11 cellular contexts compared by ENCODE assay signal in the genomic region with DNA sequence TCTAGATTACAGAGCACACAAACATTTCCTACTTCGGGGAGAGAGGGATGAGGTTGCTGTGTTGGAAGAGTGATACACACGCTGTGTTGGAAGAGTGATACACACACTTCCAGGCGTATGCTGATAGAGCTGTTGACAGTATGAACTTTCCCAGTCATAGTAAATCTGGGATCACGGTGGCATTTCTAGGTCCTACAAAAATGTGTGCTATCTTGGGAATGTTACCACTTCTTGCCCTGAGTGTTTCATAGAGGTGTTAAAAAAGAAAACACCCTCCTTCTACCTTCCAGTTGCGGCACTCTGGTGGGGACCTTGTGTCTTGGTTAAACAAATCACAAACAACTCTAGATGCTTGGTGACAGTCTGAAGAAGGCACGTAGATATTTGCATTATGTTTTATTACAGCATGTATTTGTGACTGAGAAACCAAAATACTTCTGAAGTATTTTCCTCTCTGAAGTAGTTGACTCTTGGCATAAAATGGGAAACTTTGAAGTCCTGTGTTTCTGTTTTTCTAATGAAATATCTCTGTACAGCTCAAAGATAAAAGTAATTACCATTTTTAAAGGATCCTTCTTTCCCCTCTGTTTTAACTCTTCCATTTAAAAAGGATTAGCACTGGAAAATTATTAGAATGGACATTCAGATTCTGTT. TPM values are rescaled to one million over a fixed set of nuclear protein-coding genes. Genes with fewer than 3 reads are reported as not detected.
DNase-seq lines count a peak whose midpoint lies in the region; ATAC-seq lines count a peak whose summit lies in the region.
"Had no signal": no experiment of that assay in that cellular context is flagged by ENCODE, and none has a peak within 500 bp of the region (broad histone marks: within the 10 kb centered on the region; RNA-seq: fewer than 3 reads in every experiment).

No MANE protein-coding gene starts in this region.

- no peaks in the 10 kb centered on the region for H3K9me3 Mint-ChIP-seq in stimulated activated naive CD8-positive, alpha-beta T cell treated with anti-CD3 and anti-CD28 coated beads, Interleukin-15, Interleukin-2, amounts not matched to agents 100 ng/mL and 50 ng/mL, for 24 hours
- H3K9me3 Mint-ChIP-seq: activated T-cell treated with anti-CD3 and anti-CD28 coated beads, Interleukin-2, amount 50 U/mL, for 24 hours had no signal

- no peaks in the 10 kb centered on the region for H3K36me3 ChIP-seq in mesendoderm (ENCODE audit: control insufficient read depth, insufficient read depth, low read length)

- H2BK15ac ChIP-seq in mesendoderm (replicated peaks; ENCODE audit: low read depth): no peak overlapping the region

- H3K79me1 ChIP-seq in mesendoderm (ENCODE audit: low read length): peaks cover 18% of the 10 kb centered on the region

- no peak overlapping the region for H3K4ac ChIP-seq in mesendoderm (ENCODE audit: low read depth, low read length)

- no peak overlapping the region for H3K4me3 Mint-ChIP-seq in stimulated activated naive CD8-positive, alpha-beta T cell treated with anti-CD3 and anti-CD28 coated beads, Interleukin-15, Interleukin-2, amounts not matched to agents 100 ng/mL and 50 ng/mL, for 24 hours
- H3K4me3 Mint-ChIP-seq: activated T-cell treated with anti-CD3 and anti-CD28 coated beads, Interleukin-2, amount 50 U/mL, for 24 hours had no signal

- H3K23ac ChIP-seq in mesendoderm (ENCODE audit: low read length): no peak overlapping the region

- no peaks in the 10 kb centered on the region for H3K36me3 Mint-ChIP-seq in stimulated activated naive CD8-positive, alpha-beta T cell treated with anti-CD3 and anti-CD28 coated beads, Interleukin-15, Interleukin-2, amounts not matched to agents 100 ng/mL and 50 ng/mL, for 24 hours (ENCODE audit: low read depth)

- H3K79me2 ChIP-seq in mesendoderm (ENCODE audit: control insufficient read depth, insufficient read depth, low read length): peaks cover 31% of the 10 kb centered on the region

- no peak for DNase-seq in stimulated activated naive CD8-positive, alpha-beta T cell treated with anti-CD3 and anti-CD28 coated beads, Interleukin-15, Interleukin-2, amounts not matched to agents 100 U/mL and 50 U/mL, for 24 hours
- DNase-seq in caudate nucleus (lab: John Stamatoyannopoulos, UW): no peak
- DNase-seq in mesendoderm: peak; percentile 68
- no peak for DNase-seq in hepatic stellate cell (ENCODE audit: low spot score)
- DNase-seq in HPDE6-E6E7 (ENCODE audit: extremely low spot score): no peak
- DNase-seq: activated T-cell treated with anti-CD3 and anti-CD28 coated beads, Interleukin-2, amount 50 U/mL, for 24 hours; effector CD4-positive, alpha-beta T cell; NCI-H748 treated with DMSO at 0.1 percent for 48 hours had no signal

- no peak overlapping the region for H2AK5ac ChIP-seq in mesendoderm (ENCODE audit: low read length)

- no peaks in the 10 kb centered on the region for H3K27me3 Mint-ChIP-seq in stimulated activated naive CD8-positive, alpha-beta T cell treated with anti-CD3 and anti-CD28 coated beads, Interleukin-15, Interleukin-2, amounts not matched to agents 100 ng/mL and 50 ng/mL, for 24 hours
- H3K27me3 Mint-ChIP-seq: activated T-cell treated with anti-CD3 and anti-CD28 coated beads, Interleukin-2, amount 50 U/mL, for 24 hours had no signal

- H3K27ac Mint-ChIP-seq in stimulated activated naive CD8-positive, alpha-beta T cell treated with anti-CD3 and anti-CD28 coated beads, Interleukin-15, Interleukin-2, amounts not matched to agents 100 ng/mL and 50 ng/mL, for 24 hours: peak overlapping the region; percentile 46
- H3K27ac Mint-ChIP-seq: activated T-cell treated with anti-CD3 and anti-CD28 coated beads, Interleukin-2, amount 50 U/mL, for 24 hours had no signal

- H2BK120ac ChIP-seq in mesendoderm (ENCODE audit: low read depth, low read length): no peak overlapping the region

- no peak for ATAC-seq in stimulated activated naive CD8-positive, alpha-beta T cell treated with anti-CD3 and anti-CD28 coated beads, Interleukin-15, Interleukin-2, amounts not matched to agents 100 U/mL and 50 U/mL, for 24 hours
- ATAC-seq in GM18868 (IDR thresholded peaks at IDR 0.05; ENCODE audit: unreplicated experiment) (no peak), HG02798 (IDR thresholded peaks at IDR 0.05; ENCODE audit: poor library complexity, unreplicated experiment) (no peak)

- H3K4me2 ChIP-seq in mesendoderm (ENCODE audit: low read length): no peak overlapping the region

- H3K27ac ChIP-seq in caudate nucleus (ENCODE audit: low read depth, low read length) (peak overlapping the region; percentile 50), mesendoderm (ENCODE audit: low read depth, low read length) (no peak overlapping the region)

- H3K56ac ChIP-seq in mesendoderm (ENCODE audit: low read length): peak overlapping the region; percentile 36

- no peak overlapping the region for H4K8ac ChIP-seq in mesendoderm (ENCODE audit: low read depth, low read length)

- no peak overlapping the region for H2BK5ac ChIP-seq in mesendoderm (ENCODE audit: low read length)

- peak overlapping the region; percentile 15 for H3K9ac ChIP-seq in mesendoderm (ENCODE audit: low read length)

- H4K5ac ChIP-seq in mesendoderm (ENCODE audit: low read length): no peak overlapping the region

- no peak overlapping the region for H3K4me3 ChIP-seq in mesendoderm (ENCODE audit: low read length)

- H3K18ac ChIP-seq in mesendoderm (ENCODE audit: low read length): no peak overlapping the region

- H3K4me1 ChIP-seq in mesendoderm (ENCODE audit: control insufficient read depth, low read depth, low read length): peaks cover 5% of the 10 kb centered on the region

- no peaks in the 10 kb centered on the region for H3K27me3 ChIP-seq in mesendoderm (ENCODE audit: insufficient read depth, low read length, poor library complexity)

- no CpG with 5 or more reads among the region's 6 CpGs for WGBS in mesendoderm (ENCODE audit: extremely low coverage, insufficient coverage, low lambda C conversion rate)

- H3K4me1 Mint-ChIP-seq in stimulated activated naive CD8-positive, alpha-beta T cell treated with anti-CD3 and anti-CD28 coated beads, Interleukin-15, Interleukin-2, amounts not matched to agents 100 ng/mL and 50 ng/mL, for 24 hours (ENCODE audit: low read depth): peaks cover 54% of the 10 kb centered on the region

RNA-seq across cellular contexts. Expression of a gene that starts 52.5 kb away (rescaled TPM):
- 35.2 TPM for polyA plus RNA-seq in mesendoderm (2013, experiment 1 of 2)
- polyA plus RNA-seq in mesendoderm (2013, experiment 2 of 2): 35.5 TPM
